In the genomic region with DNA sequence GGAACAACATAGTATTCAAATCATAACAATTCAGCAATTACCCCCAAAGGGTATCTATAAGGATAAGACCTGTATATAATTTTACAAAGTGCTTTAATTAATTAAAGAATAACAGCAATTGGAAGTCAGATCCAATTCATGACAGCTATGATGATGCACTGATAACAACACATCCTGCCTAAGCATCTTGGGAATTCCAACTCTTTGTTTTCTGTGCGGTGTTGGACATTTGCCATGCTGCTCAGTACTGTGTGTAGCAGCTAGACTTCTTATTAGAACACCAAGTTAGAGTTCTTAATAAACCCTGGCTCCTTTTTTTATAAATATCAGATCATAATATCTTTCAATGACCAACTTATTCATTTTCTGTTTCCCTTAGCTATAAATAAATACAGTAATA, we compare ENCODE assay signal across 16 cellular contexts.
DNase-seq lines count a peak whose midpoint lies in the region; ATAC-seq lines count a peak whose summit lies in the region.
"Had no signal": no experiment of that assay in that cellular context is flagged by ENCODE, and none has a peak within 500 bp of the region (broad histone marks: within the 10 kb centered on the region; RNA-seq: fewer than 3 reads in every experiment).

No MANE protein-coding gene starts in this region.

- no peaks in the 10 kb centered on the region for H3K27me3 ChIP-seq in SJSA1 (replicated peaks)

- DNase-seq in EL (peak; percentile 74), SJSA1 (ENCODE audit: low read depth in 1 of 2, low spot score in 2 of 2) (peak; percentile 46 to 66), fibroblast of gingiva (ENCODE audit: low read depth) (peak; percentile 25), myocyte (ENCODE audit: low read depth) (peak; percentile 39), NCI-H1694 treated with DMSO at 0.1 percent for 48 hours (lab: John Stamatoyannopoulos, UW) (no peak), HK-2 (ENCODE audit: unreplicated experiment) (no peak)
- DNase-seq: activated CD4-positive, alpha-beta T cell treated with anti-CD3 and anti-CD28 coated beads, Interleukin-2, amount 50 U/mL, for 1 hour; activated T-cell treated with anti-CD3 and anti-CD28 coated beads, Interleukin-2, amount 50 U/mL, for 4 hours; cortex of kidney; DMS53; NCI-H187 treated with DMSO at 0.1 percent for 48 hours; NCI-H524; right cardiac atrium; stimulated activated CD4-positive, alpha-beta T cell treated with anti-CD3 and anti-CD28 coated beads, Interleukin-1b, Interleukin-23, amount 100 ng/mL, for 48 hours had no signal

- H3K36me3 ChIP-seq in SJSA1, result no peaks in the 10 kb centered on the region

- ATAC-seq in HG03442 (IDR thresholded peaks at IDR 0.05; ENCODE audit: unreplicated experiment), result no peak
- ATAC-seq in GM19023 (IDR thresholded peaks at IDR 0.05; ENCODE audit: unreplicated experiment), result no peak
- ATAC-seq: activated T-cell treated with anti-CD3 and anti-CD28 coated beads, Interleukin-2, amount 50 U/mL, for 4 hours had no signal

- H3K4me3 ChIP-seq in SJSA1, result no peak overlapping the region

- peaks cover 49% of the 10 kb centered on the region for H3K4me1 ChIP-seq in SJSA1 (replicated peaks)

- H3K27ac ChIP-seq in SJSA1, result peak overlapping the region; percentile 66

- no peaks in the 10 kb centered on the region for H3K9me3 ChIP-seq in SJSA1 (replicated peaks)

Comparison
In these comparisons a context has a peak if more than half of its experiments do, and no peak if none do; other contexts are left out.
1. DNase-seq: peak in EL (single experiment), SJSA1 (2 of 2), fibroblast of gingiva (single experiment) and myocyte (single experiment); none in NCI-H1694 treated with DMSO at 0.1 percent for 48 hours (single experiment) and HK-2 (single experiment).